In genomic region chr1:205892175-205892574, GRCh38 we compare ENCODE assay signal across 6 cellular contexts. TPM values are rescaled to one million over a fixed set of nuclear protein-coding genes. Genes with fewer than 3 reads are reported as not detected.
"Had no signal": no experiment of that assay in that cellular context is flagged by ENCODE, and none has a peak within 500 bp of the region (broad histone marks: within the 10 kb centered on the region; RNA-seq: fewer than 3 reads in every experiment).

No MANE protein-coding gene starts in this region.

RNA-seq across cellular contexts. Expression of gene PM20D1, which starts 42.2 kb away (rescaled TPM):
- total RNA-seq: LHCN-M2, MCF 10A, NCI-H460, PC-3, Peyer's patch, SJSA1 had no signal

RNA-seq across cellular contexts. Expression of gene SLC26A9, which starts 51.1 kb away (rescaled TPM):
- total RNA-seq: LHCN-M2, MCF 10A, PC-3, Peyer's patch, SJSA1 had no signal
